16 cellular contexts compared by ENCODE assay signal in the genomic region with DNA sequence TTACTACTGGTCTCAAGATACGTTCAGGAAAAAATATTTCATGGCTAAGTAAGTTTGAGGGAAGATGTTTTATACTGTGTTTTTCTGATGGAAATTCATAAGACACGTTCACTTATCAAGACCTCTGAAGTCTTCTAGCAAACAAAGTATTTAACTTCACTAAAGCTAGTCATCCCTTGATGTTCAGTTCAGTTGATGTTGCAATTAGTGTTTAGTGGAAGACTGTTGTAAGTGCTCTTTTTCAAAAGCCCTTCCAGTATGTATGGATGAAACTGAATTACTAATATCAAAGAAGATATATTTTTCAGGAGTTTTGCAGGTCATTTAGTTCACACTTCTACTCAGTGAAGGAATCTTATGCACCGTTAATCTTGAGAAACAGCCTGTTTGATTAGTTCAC. TPM values are rescaled to one million over a fixed set of nuclear protein-coding genes. Genes with fewer than 3 reads are reported as not detected.
DNase-seq lines count a peak whose midpoint lies in the region; ATAC-seq, FAIRE-seq and TF ChIP-seq lines count a peak whose summit lies in the region.
"Had no signal": no experiment of that assay in that cellular context is flagged by ENCODE, and none has a peak within 500 bp of the region (broad histone marks: within the 10 kb centered on the region; RNA-seq: fewer than 3 reads in every experiment).

No MANE protein-coding gene starts in this region.

- intact Hi-C loops in HepG2 (cut with micrococcal nuclease; ENCODE audit: unreplicated experiment) = loop anchor here (2.0 kb wide), 1 partner anchor 17 kb away; no protein-coding TSS in a partner anchor
- intact Hi-C loops in right lobe of liver (cut with DNase I) = no loop called here

- no TSS peak for BruUV-seq in HepG2 (replicated peaks; lab: Mats Ljungman, UMichigan)

- H3K27ac ChIP-seq in HepG2 (ENCODE audit: extremely low read length, insufficient read depth, low read length) (no peak overlapping the region), right lobe of liver (no peak overlapping the region), SK-N-MC (peak overlapping the region; percentile 55; the same call in 1 of the 2 replicates)

- TF ChIP-seq EP300 in HepG2 (IDR thresholded peaks at IDR 0.05; ENCODE audit: low read depth in 2 of 2, low read length in 2 of 2) = no peak
- no peak for TF ChIP-seq EP300 in HepG2 (CRISPR knock-in tag; IDR thresholded peaks at IDR 0.05; ENCODE audit: borderline replicate concordance)

- H3K4me2 ChIP-seq in HepG2 (ENCODE audit: low read depth, low read length) = no peak overlapping the region

- TF ChIP-seq RAD21 in HepG2 (CRISPR knock-in tag; IDR thresholded peaks at IDR 0.05) = no peak

- no peak overlapping the region for H2AFZ ChIP-seq in HepG2 (ENCODE audit: low read length)

- POLR2A ChIA-PET in HepG2 (lab: Yijun Ruan, JAX) = interaction anchor here (1.2 kb wide), 1 partner anchor 26 kb away, joined by 6 read pairs; a partner anchor contains a TSS

- ATAC-seq in HepG2 (no peak), right lobe of liver (no peak), HG03139 (IDR thresholded peaks at IDR 0.05; ENCODE audit: unreplicated experiment) (no peak), GM21576 (IDR thresholded peaks at IDR 0.05; ENCODE audit: unreplicated experiment) (no peak)
- ATAC-seq: SK-N-SH treated with all-trans-retinoic acid at 6 μM for 48 hours had no signal

- H3K4me1 ChIP-seq in HepG2 (ENCODE audit: insufficient read depth, low read length) (peaks cover 54% of the 10 kb centered on the region), right lobe of liver (peaks cover 0 to 26% (median 0%) of the 10 kb centered on the region in 4 donors)

- H3K4me3 ChIP-seq in HepG2 (replicated peaks in 1 of 3; ENCODE audit: insufficient read depth in 1 of 3, low read depth in 2 of 3, low read length in 3 of 3) (no peak overlapping the region), right lobe of liver (no peak overlapping the region), SK-N-MC (no peak overlapping the region), fibroblast of pulmonary artery (replicated peaks; ENCODE audit: low read depth, low read length) (no peak overlapping the region)

- in situ Hi-C loops in HepG2 (cut with HindIII; ENCODE audit: extremely low pct_ligation_motif_present, low pct_unique_long_range_greater_than_20kb) = no loop called here

- DNase-seq in HepG2 (ENCODE audit: low spot score) = peak; percentile 16
- no peak for DNase-seq in right lobe of liver
- no peak for DNase-seq in SK-N-MC (ENCODE audit: low read depth, low spot score)
- peak; percentile 33 for DNase-seq in fibroblast of pulmonary artery (ENCODE audit: low read depth)
- DNase-seq in SHP77 treated with DMSO at 0.1 percent for 48 hours (lab: John Stamatoyannopoulos, UW) = no peak
- DNase-seq in NCI-H345 (lab: John Stamatoyannopoulos, UW) = no peak
- DNase-seq: CD4-positive, alpha-beta T cell; EL; H7; MV-4-11; NCI-H1417 treated with DMSO at 0.1 percent for 48 hours; NCI-H1930; NCI-H748 treated with DMSO at 0.1 percent for 48 hours had no signal

- no peaks in the 10 kb centered on the region for H3K9me3 ChIP-seq in HepG2 (ENCODE audit: low read length)
- no peaks in the 10 kb centered on the region for H3K9me3 ChIP-seq in right lobe of liver
- H3K9me3 ChIP-seq in SK-N-MC (ENCODE audit: low read depth, low read length) = no peaks in the 10 kb centered on the region

- H3K36me3 ChIP-seq in HepG2 (replicated peaks in 1 of 2; ENCODE audit: control insufficient read depth in 1 of 2, insufficient read depth in 2 of 2, low read length in 2 of 2) (0 out of 5 replicates have a peak, but pooled peaks cover 0 to 1% of the 10 kb centered on the region in 2 experiments), right lobe of liver (no peaks in the 10 kb centered on the region), SK-N-MC (ENCODE audit: insufficient read depth, low read length) (no peaks in the 10 kb centered on the region; the same call in 1 of the 2 replicates)

- no peaks in the 10 kb centered on the region for H3K27me3 ChIP-seq in HepG2 (ENCODE audit: control insufficient read depth in 1 of 2, insufficient read depth in 2 of 2, low read length in 2 of 2)
- no peaks in the 10 kb centered on the region for H3K27me3 ChIP-seq in right lobe of liver

- TF ChIP-seq POLR2A in HepG2 (IDR thresholded peaks at IDR 0.05; ENCODE audit: insufficient read depth in 1 of 2, low read depth in 2 of 2, low read length in 2 of 2) (no peak), right lobe of liver (IDR thresholded peaks at IDR 0.05) (no peak)

- whole genome bisulfite sequencing in HepG2 (ENCODE audit: low lambda C conversion rate) = 59% methylated on average over 3 of the region's 3 CpGs
- WGBS in right lobe of liver (ENCODE audit: insufficient coverage, low coverage, low lambda C conversion rate, missing lambda C conversion rate) = 57% methylated on average over 3 of the region's 3 CpGs

- H3K9ac ChIP-seq in HepG2 (ENCODE audit: insufficient read depth, low read depth, low read length) (no peak overlapping the region), SK-N-MC (ENCODE audit: insufficient read length) (no peak overlapping the region)

- TF ChIP-seq CTCF in HepG2 (CRISPR knock-in tag; IDR thresholded peaks at IDR 0.05) (no peak), right lobe of liver (IDR thresholded peaks at IDR 0.05) (no peak), fibroblast of pulmonary artery (IDR thresholded peaks at IDR 0.05; ENCODE audit: low read length, missing control alignments) (no peak)

- peaks cover 50% of the 10 kb centered on the region for H4K20me1 ChIP-seq in HepG2 (ENCODE audit: insufficient read depth, low read length)

- FAIRE-seq in HepG2 (lab: Jason Lieb, UNC) = peak; percentile 37

- H3K79me2 ChIP-seq in HepG2 (ENCODE audit: insufficient read depth, low read length) = peaks cover 96% of the 10 kb centered on the region

- CTCF ChIA-PET in HepG2 (lab: Yijun Ruan, JAX; ENCODE audit: low intra/inter-chr PET ratio, low total read pairs) = no interaction called here

TF ChIP-seq in HepG2, 621 proteins besides CTCF, POLR2A, EP300 and RAD21:
- TF ChIP-seq, protein P1, sequence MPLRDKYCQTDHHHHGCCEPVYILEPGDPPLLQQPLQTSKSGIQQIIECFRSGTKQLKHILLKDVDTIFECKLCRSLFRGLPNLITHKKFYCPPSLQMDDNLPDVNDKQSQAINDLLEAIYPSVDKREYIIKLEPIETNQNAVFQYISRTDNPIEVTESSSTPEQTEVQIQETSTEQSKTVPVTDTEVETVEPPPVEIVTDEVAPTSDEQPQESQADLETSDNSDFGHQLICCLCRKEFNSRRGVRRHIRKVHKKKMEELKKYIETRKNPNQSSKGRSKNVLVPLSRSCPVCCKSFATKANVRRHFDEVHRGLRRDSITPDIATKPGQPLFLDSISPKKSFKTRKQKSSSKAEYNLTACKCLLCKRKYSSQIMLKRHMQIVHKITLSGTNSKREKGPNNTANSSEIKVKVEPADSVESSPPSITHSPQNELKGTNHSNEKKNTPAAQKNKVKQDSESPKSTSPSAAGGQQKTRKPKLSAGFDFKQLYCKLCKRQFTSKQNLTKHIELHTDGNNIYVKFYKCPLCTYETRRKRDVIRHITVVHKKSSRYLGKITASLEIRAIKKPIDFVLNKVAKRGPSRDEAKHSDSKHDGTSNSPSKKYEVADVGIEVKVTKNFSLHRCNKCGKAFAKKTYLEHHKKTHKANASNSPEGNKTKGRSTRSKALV (CRISPR knock-in tag; IDR thresholded peaks at IDR 0.05) = no peak
- peak; percentile 57 for TF ChIP-seq CEBPB (IDR thresholded peaks at IDR 0.05; ENCODE audit: borderline replicate concordance, low read depth, low read length)
- TF ChIP-seq CEBPG (CRISPR knock-in tag; IDR thresholded peaks at IDR 0.05) = peak; percentile 31; the same call in 1 of the 2 replicates
- no peak for TF ChIP-seq ISX (CRISPR knock-in tag; conservative IDR thresholded peaks at IDR 0.05)
- TF ChIP-seq, protein P2, sequence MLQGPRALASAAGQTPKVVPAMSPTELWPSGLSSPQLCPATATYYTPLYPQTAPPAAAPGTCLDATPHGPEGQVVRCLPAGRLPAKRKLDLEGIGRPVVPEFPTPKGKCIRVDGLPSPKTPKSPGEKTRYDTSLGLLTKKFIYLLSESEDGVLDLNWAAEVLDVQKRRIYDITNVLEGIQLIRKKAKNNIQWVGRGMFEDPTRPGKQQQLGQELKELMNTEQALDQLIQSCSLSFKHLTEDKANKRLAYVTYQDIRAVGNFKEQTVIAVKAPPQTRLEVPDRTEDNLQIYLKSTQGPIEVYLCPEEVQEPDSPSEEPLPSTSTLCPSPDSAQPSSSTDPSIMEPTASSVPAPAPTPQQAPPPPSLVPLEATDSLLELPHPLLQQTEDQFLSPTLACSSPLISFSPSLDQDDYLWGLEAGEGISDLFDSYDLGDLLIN (CRISPR knock-in tag; IDR thresholded peaks at IDR 0.05; ENCODE audit: borderline replicate concordance) = no peak
- TF ChIP-seq ZSCAN31 (CRISPR knock-in tag; IDR thresholded peaks at IDR 0.05; ENCODE audit: low read depth) = no peak
- no peak for TF ChIP-seq RCOR2 (CRISPR knock-in tag; IDR thresholded peaks at IDR 0.05)

RNA-seq across cellular contexts. Expression of a gene that starts 25.1 kb away (rescaled TPM):
- total RNA-seq in HepG2 (2016; rRNA removed; fragmentation: Illumina TruSeq; extraction: Trizol) (45.9 and 80.4 TPM in 2 replicates), right lobe of liver (10 to 100 TPM; 22.3 to 46.3 (median 30.8) TPM)
- 10.9 and 12.4 TPM in 2 replicates for total RNA-seq in HepG2 (2016; cell fraction: cytosol; rRNA removed; fragmentation: Illumina TruSeq; extraction: Trizol; ENCODE audit: low read depth)
- 46.4 and 78.8 TPM in 2 replicates for total RNA-seq in HepG2 (2016; cell fraction: insoluble cytoplasmic fraction; rRNA removed; fragmentation: Illumina TruSeq; extraction: Trizol)
- 32.7 and 35.8 TPM in 2 replicates for total RNA-seq in HepG2 (2016; cell fraction: membrane; rRNA removed; fragmentation: Illumina TruSeq; extraction: Trizol)
- total RNA-seq in HepG2 (2016; cell fraction: nucleus; rRNA removed; fragmentation: Illumina TruSeq; extraction: Trizol) = 32.2 and 36.2 TPM in 2 replicates
- polyA plus RNA-seq in HepG2 (2011; rRNA removed) = 27.6 and 30.1 TPM in 2 replicates
- 18.4 and 25.3 TPM in 2 replicates for polyA plus RNA-seq in HepG2 (2011; cell fraction: cytosol; rRNA removed)
- polyA plus RNA-seq in HepG2 (2011; cell fraction: nucleus; rRNA removed) = 13.1 and 15.9 TPM in 2 replicates
- polyA plus RNA-seq in HepG2 (2012) = 31.9 and 36.9 TPM in 2 replicates
- polyA plus RNA-seq in HepG2 (2016; cell fraction: cytosol; fragmentation: Illumina TruSeq; extraction: Trizol; ENCODE audit: low read depth) = 7.9 and 9.9 TPM in 2 replicates
- 82.8 and 83.4 TPM in 2 replicates for polyA plus RNA-seq in HepG2 (2016; cell fraction: insoluble cytoplasmic fraction; fragmentation: Illumina TruSeq; extraction: Trizol; ENCODE audit: low read depth)
- polyA plus RNA-seq in HepG2 (2016; cell fraction: membrane; fragmentation: Illumina TruSeq; extraction: Trizol; ENCODE audit: low read depth) = 20.2 and 22.6 TPM in 2 replicates
- 45.2 and 47.0 TPM in 2 replicates for polyA plus RNA-seq in HepG2 (2016; cell fraction: nucleus; fragmentation: Illumina TruSeq; extraction: Trizol; ENCODE audit: insufficient read depth, low read depth)
- 16.1 and 32.8 TPM in 2 replicates for polyA minus RNA-seq in HepG2 (2011; rRNA and poly(A)+ RNA removed; ENCODE audit: low replicate concordance)
- polyA minus RNA-seq in HepG2 (2011; cell fraction: cytosol; rRNA and poly(A)+ RNA removed) = 22.8 and 24.1 TPM in 2 replicates
- 25.6 and 32.2 TPM in 2 replicates for polyA minus RNA-seq in HepG2 (2011; cell fraction: nucleus; rRNA and poly(A)+ RNA removed)

Comparison
In these comparisons a context has a peak if more than half of its experiments do, and no peak if none do; other contexts are left out.
1. DNase-seq: peak in HepG2 (single experiment) and fibroblast of pulmonary artery (single experiment); none in right lobe of liver (0 of 3), SK-N-MC (single experiment), SHP77 treated with DMSO at 0.1 percent for 48 hours (single experiment) and NCI-H345 (single experiment).